In genomic region chr1:234874291-234875288, GRCh38 we compare ENCODE assay signal across 1 cellular context.
TF ChIP-seq lines count a peak whose summit lies in the region.

No MANE protein-coding gene starts in this region.

TF ChIP-seq in K562, 482 proteins besides CTCF, POLR2A, EP300 and RAD21 (continued from another document and continues in another):
- TF ChIP-seq C11orf30 (IDR thresholded peaks at IDR 0.05; ENCODE audit: low read depth) (peak; percentile 97), ZNF655 (CRISPR knock-in tag; IDR thresholded peaks at IDR 0.05) (no peak), CXXC5 (CRISPR knock-in tag; IDR thresholded peaks at IDR 0.05) (peak; percentile 91), ZNF263 (CRISPR knock-in tag; IDR thresholded peaks at IDR 0.05; ENCODE audit: borderline replicate concordance) (no peak), ZNF830 (CRISPR knock-in tag; IDR thresholded peaks at IDR 0.05) (no peak), TEAD4 (IDR thresholded peaks at IDR 0.05; ENCODE audit: low read length) (peak; percentile 65), TEAD4 (CRISPR knock-in tag; IDR thresholded peaks at IDR 0.05; ENCODE audit: borderline replicate concordance) (no peak), ZNF41 (CRISPR knock-in tag; conservative IDR thresholded peaks at IDR 0.05) (peak; percentile 90), LARP7 (IDR thresholded peaks at IDR 0.05) (no peak), JUNB (CRISPR knock-in tag; conservative IDR thresholded peaks at IDR 0.05) (0 out of 2 replicates have a peak, but pooled peaks have one; percentile 8), ZZZ3 (IDR thresholded peaks at IDR 0.05) (no peak), CREBBP (IDR thresholded peaks at IDR 0.05; ENCODE audit: low read depth, low read length) (no peak), ZNF695 (CRISPR knock-in tag; IDR thresholded peaks at IDR 0.05) (peak; percentile 76), MYNN (IDR thresholded peaks at IDR 0.05) (no peak; the same call in 1 of the 2 replicates), MYNN (CRISPR knock-in tag; IDR thresholded peaks at IDR 0.05) (no peak), ZNF586 (CRISPR knock-in tag; conservative IDR thresholded peaks at IDR 0.05) (no peak; the same call in 1 of the 2 replicates), ZNF143 (CRISPR knock-in tag; IDR thresholded peaks at IDR 0.05) (no peak), CBFA2T3 (IDR thresholded peaks at IDR 0.05) (peak; percentile 71), TFAP4 (CRISPR knock-in tag; IDR thresholded peaks at IDR 0.05; ENCODE audit: borderline replicate concordance) (peak; percentile 45; the same call in 1 of the 2 replicates), RERE (CRISPR knock-in tag; IDR thresholded peaks at IDR 0.05; ENCODE audit: borderline replicate concordance) (no peak), HEY1 (CRISPR knock-in tag; IDR thresholded peaks at IDR 0.05; ENCODE audit: borderline replicate concordance) (no peak), CEBPZ (IDR thresholded peaks at IDR 0.05; ENCODE audit: borderline replicate concordance, low read depth, low read length) (no peak), SNIP1 (IDR thresholded peaks at IDR 0.05; ENCODE audit: low read depth) (no peak), ZNF12 (CRISPR knock-in tag; IDR thresholded peaks at IDR 0.05) (peak; percentile 68; the same call in 1 of the 2 replicates), ZMIZ1 (IDR thresholded peaks at IDR 0.05; ENCODE audit: low read depth in 2 of 2, low read length in 2 of 2) (0 out of 4 replicates have a peak, but pooled peaks of 1 of the 2 experiments have one; percentile 29), IRF2 (CRISPR knock-in tag; IDR thresholded peaks at IDR 0.05) (no peak), ASH1L (IDR thresholded peaks at IDR 0.05; ENCODE audit: borderline replicate concordance, low read depth, partially characterized antibody) (peak; percentile 9), HOXB6 (CRISPR knock-in tag; IDR thresholded peaks at IDR 0.05; ENCODE audit: borderline replicate concordance) (no peak), CREB5 (CRISPR knock-in tag; IDR thresholded peaks at IDR 0.05) (peak; percentile 47; the same call in 1 of the 2 replicates), SUPT5H (IDR thresholded peaks at IDR 0.05) (no peak), CLOCK (CRISPR knock-in tag; IDR thresholded peaks at IDR 0.05; ENCODE audit: borderline replicate concordance) (peak; percentile 10), SMAD4 (CRISPR knock-in tag; conservative IDR thresholded peaks at IDR 0.05) (peak; percentile 96), MAFK (IDR thresholded peaks at IDR 0.05; ENCODE audit: low read length) (peak; percentile 91), HNRNPH1 (optimal IDR thresholded peaks at IDR 0.05; ENCODE audit: low read depth, low read length) (no peak), EP400 (IDR thresholded peaks at IDR 0.05) (peak; percentile 78), RBM15 (IDR thresholded peaks at IDR 0.05; ENCODE audit: insufficient read depth, low read length) (no peak), HDAC3 (IDR thresholded peaks at IDR 0.05; ENCODE audit: borderline replicate concordance, partially characterized antibody) (peak; percentile 66), DNMT1 (IDR thresholded peaks at IDR 0.05) (no peak), STAT6 (CRISPR knock-in tag; IDR thresholded peaks at IDR 0.05) (no peak), ZNF165 (CRISPR knock-in tag; IDR thresholded peaks at IDR 0.05; ENCODE audit: borderline replicate concordance) (peak; percentile 66; the same call in 1 of the 2 replicates), ETS2 (tag; IDR thresholded peaks at IDR 0.05; ENCODE audit: borderline replicate concordance, poor library complexity, severe bottlenecking) (no peak), SREBF2 (CRISPR knock-in tag; IDR thresholded peaks at IDR 0.05) (no peak)
